In the genomic region with DNA sequence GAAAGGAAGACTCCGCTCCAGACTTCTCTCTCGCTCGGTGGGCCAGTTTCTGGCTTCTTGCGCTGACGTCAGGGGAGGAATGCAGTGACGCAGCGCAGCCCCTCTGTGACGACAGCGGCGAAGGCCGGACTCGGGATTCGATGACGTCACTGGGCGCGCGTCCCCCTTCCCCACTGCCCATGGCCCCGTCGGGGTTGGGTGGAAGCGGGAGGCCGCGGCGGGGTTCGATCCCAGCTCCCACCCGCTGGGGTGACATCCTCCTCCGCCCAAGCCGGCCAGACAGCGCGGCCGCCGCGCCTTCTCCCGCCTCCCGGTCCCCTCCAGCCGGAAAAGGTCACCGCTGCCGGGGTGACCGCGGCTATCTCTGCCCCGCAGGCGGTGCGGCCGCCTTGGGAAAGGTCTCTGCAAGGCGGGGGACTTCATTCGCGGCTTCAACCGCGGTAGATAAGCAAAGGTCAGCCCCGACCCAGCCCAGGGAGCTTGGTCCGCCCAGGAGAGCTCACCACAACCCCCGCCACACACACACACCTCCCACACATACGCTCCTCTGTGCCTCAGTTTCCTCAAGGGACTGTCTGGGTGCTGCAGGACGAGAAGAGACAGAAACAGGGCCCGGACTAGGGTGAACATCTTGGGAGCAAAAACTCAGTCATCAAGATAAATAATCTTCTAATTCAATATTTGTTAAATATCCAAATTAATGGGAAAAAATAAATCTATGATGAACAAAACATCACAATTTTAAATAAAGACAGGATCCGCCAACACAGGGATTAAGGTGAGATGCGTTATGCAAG, we compare ENCODE assay signal across 1 cellular context.
TF ChIP-seq lines count a peak whose summit lies in the region.

No MANE protein-coding gene starts in this region.

TF ChIP-seq in SK-N-SH, 30 proteins besides CTCF, POLR2A, EP300 and RAD21 (continued from another document):
- TF ChIP-seq, protein P1, sequence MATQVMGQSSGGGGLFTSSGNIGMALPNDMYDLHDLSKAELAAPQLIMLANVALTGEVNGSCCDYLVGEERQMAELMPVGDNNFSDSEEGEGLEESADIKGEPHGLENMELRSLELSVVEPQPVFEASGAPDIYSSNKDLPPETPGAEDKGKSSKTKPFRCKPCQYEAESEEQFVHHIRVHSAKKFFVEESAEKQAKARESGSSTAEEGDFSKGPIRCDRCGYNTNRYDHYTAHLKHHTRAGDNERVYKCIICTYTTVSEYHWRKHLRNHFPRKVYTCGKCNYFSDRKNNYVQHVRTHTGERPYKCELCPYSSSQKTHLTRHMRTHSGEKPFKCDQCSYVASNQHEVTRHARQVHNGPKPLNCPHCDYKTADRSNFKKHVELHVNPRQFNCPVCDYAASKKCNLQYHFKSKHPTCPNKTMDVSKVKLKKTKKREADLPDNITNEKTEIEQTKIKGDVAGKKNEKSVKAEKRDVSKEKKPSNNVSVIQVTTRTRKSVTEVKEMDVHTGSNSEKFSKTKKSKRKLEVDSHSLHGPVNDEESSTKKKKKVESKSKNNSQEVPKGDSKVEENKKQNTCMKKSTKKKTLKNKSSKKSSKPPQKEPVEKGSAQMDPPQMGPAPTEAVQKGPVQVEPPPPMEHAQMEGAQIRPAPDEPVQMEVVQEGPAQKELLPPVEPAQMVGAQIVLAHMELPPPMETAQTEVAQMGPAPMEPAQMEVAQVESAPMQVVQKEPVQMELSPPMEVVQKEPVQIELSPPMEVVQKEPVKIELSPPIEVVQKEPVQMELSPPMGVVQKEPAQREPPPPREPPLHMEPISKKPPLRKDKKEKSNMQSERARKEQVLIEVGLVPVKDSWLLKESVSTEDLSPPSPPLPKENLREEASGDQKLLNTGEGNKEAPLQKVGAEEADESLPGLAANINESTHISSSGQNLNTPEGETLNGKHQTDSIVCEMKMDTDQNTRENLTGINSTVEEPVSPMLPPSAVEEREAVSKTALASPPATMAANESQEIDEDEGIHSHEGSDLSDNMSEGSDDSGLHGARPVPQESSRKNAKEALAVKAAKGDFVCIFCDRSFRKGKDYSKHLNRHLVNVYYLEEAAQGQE (IDR thresholded peaks at IDR 0.05; ENCODE audit: low read depth, low read length) = no peak
- no peak for TF ChIP-seq NFIC (IDR thresholded peaks at IDR 0.05; ENCODE audit: borderline replicate concordance)
- TF ChIP-seq, protein P2, sequence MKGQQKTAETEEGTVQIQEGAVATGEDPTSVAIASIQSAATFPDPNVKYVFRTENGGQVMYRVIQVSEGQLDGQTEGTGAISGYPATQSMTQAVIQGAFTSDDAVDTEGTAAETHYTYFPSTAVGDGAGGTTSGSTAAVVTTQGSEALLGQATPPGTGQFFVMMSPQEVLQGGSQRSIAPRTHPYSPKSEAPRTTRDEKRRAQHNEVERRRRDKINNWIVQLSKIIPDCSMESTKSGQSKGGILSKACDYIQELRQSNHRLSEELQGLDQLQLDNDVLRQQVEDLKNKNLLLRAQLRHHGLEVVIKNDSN (IDR thresholded peaks at IDR 0.05; ENCODE audit: borderline replicate concordance, low read depth) = 0 out of 2 replicates have a peak, but pooled peaks have one; percentile 19
